In genomic region chr11:12359761-12360160, GRCh38 we compare ENCODE assay signal across 1 cellular context.
TF ChIP-seq lines count a peak whose summit lies in the region.

No MANE protein-coding gene starts in this region.

TF ChIP-seq in SK-N-SH treated with all-trans-retinoic acid at 6 μM for 48 hours, 23 proteins besides CTCF, POLR2A, EP300 and RAD21 (continued from another document):
- TF ChIP-seq TSHZ2 (CRISPR knock-in tag; IDR thresholded peaks at IDR 0.05) (no peak), ZNF8 (CRISPR knock-in tag; IDR thresholded peaks at IDR 0.05) (no peak), ZNF565 (CRISPR knock-in tag; conservative IDR thresholded peaks at IDR 0.05; ENCODE audit: low read depth) (no peak), ESRRG (CRISPR knock-in tag; IDR thresholded peaks at IDR 0.05) (no peak), ZNF70 (CRISPR knock-in tag; IDR thresholded peaks at IDR 0.05) (no peak), ZFP30 (CRISPR knock-in tag; IDR thresholded peaks at IDR 0.05) (no peak), POU6F1 (CRISPR knock-in tag; IDR thresholded peaks at IDR 0.05; ENCODE audit: borderline replicate concordance, low read depth) (no peak), GLIS3 (CRISPR knock-in tag; IDR thresholded peaks at IDR 0.05) (no peak), RARB (CRISPR knock-in tag; IDR thresholded peaks at IDR 0.05) (no peak), CREB5 (CRISPR knock-in tag; IDR thresholded peaks at IDR 0.05; ENCODE audit: low read depth) (no peak)
